In the genomic region with DNA sequence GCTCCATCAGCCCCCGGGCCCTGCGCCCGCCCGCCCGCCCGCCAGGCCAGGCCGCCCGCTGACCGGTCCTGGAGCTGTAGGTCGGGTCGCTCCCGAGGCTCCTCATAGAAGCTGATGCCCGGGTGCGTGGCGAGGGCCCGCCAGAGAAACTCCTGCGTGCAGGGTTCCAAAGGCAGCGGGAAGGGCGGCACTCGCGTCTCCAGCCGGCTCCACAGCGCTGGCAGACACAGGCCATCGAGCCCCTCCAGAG, we compare ENCODE assay signal across 8 cellular contexts. TPM values are rescaled to one million over a fixed set of nuclear protein-coding genes. Genes with fewer than 3 reads are reported as not detected.
DNase-seq lines count a peak whose midpoint lies in the region; ATAC-seq and TF ChIP-seq lines count a peak whose summit lies in the region.

No MANE protein-coding gene starts in this region.

- H3K4me3 Mint-ChIP-seq in activated CD8-positive, alpha-beta T cell treated with anti-CD3 and anti-CD28 coated beads for 36 hours = peak overlapping the region; percentile 92
- H3K4me3 Mint-ChIP-seq in stimulated activated naive CD8-positive, alpha-beta T cell treated with anti-CD3 and anti-CD28 coated beads, Interleukin-15, amount 100 ng/mL, for 72 hours = peak overlapping the region; percentile 95 to 98

- CTCF ChIA-PET in activated CD8-positive, alpha-beta T cell treated with anti-CD3 and anti-CD28 coated beads for 36 hours (lab: Charles Lee) = interaction anchor here (1.0 to 3.2 kb wide), 4 partner anchors 12 to 521 kb away, joined by 3 to 12 read pairs (median 4); no protein-coding TSS in a partner anchor

- TF ChIP-seq CTCF in activated CD8-positive, alpha-beta T cell treated with anti-CD3 and anti-CD28 coated beads for 36 hours (IDR thresholded peaks at IDR 0.05) = no peak

- ATAC-seq in GM18867 (IDR thresholded peaks at IDR 0.05; ENCODE audit: unreplicated experiment) (peak; percentile 36), HG02943 (IDR thresholded peaks at IDR 0.05; ENCODE audit: low read depth, unreplicated experiment) (peak; percentile 22)
- peak; percentile 17 for ATAC-seq in activated CD8-positive, alpha-beta T cell treated with anti-CD3 and anti-CD28 coated beads for 36 hours
- peak; percentile 56 for ATAC-seq in stimulated activated naive CD8-positive, alpha-beta T cell treated with anti-CD3 and anti-CD28 coated beads, Interleukin-15, amount 100 ng/mL, for 72 hours

- DNase-seq in activated CD8-positive, alpha-beta T cell treated with anti-CD3 and anti-CD28 coated beads for 36 hours = no peak
- no peak for DNase-seq in stimulated activated naive CD8-positive, alpha-beta T cell treated with anti-CD3 and anti-CD28 coated beads, Interleukin-15, amount 100 ng/mL, for 72 hours
- DNase-seq in OCI-M2 (lab: John Stamatoyannopoulos, UW; ENCODE audit: unreplicated experiment) (no peak), D341Med (ENCODE audit: low spot score) (no peak), activated gamma-delta T cell treated with Interleukin-2 at 50 U/mL for 16 hours (no peak)

- H3K4me3 ChIP-seq in iPS-15b (ENCODE audit: low read depth, low read length) = peak overlapping the region; percentile 90

- peak overlapping the region; percentile 47 for H3K9ac ChIP-seq in iPS-15b (ENCODE audit: low read depth, low read length)

- intact Hi-C loops in activated CD8-positive, alpha-beta T cell treated with anti-CD3 and anti-CD28 coated beads for 36 hours (cut with micrococcal nuclease) = no loop called here

- H3K4me1 ChIP-seq in iPS-15b (ENCODE audit: control insufficient read depth, insufficient read depth, low read length) = peaks cover 5% of the 10 kb centered on the region

- H3K9me3 ChIP-seq in iPS-15b (ENCODE audit: control insufficient read depth, insufficient read depth, low read length) = no peaks in the 10 kb centered on the region

- H3K4me1 Mint-ChIP-seq in activated CD8-positive, alpha-beta T cell treated with anti-CD3 and anti-CD28 coated beads for 36 hours (ENCODE audit: low read depth) = peaks cover 32% of the 10 kb centered on the region
- H3K4me1 Mint-ChIP-seq in stimulated activated naive CD8-positive, alpha-beta T cell treated with anti-CD3 and anti-CD28 coated beads, Interleukin-15, amount 100 ng/mL, for 72 hours = peaks cover 42% of the 10 kb centered on the region

- no peaks in the 10 kb centered on the region for H3K27me3 Mint-ChIP-seq in activated CD8-positive, alpha-beta T cell treated with anti-CD3 and anti-CD28 coated beads for 36 hours
- H3K27me3 Mint-ChIP-seq in stimulated activated naive CD8-positive, alpha-beta T cell treated with anti-CD3 and anti-CD28 coated beads, Interleukin-15, amount 100 ng/mL, for 72 hours = no peaks in the 10 kb centered on the region

- H3K36me3 Mint-ChIP-seq in activated CD8-positive, alpha-beta T cell treated with anti-CD3 and anti-CD28 coated beads for 36 hours (ENCODE audit: low read depth) = peaks cover 10% of the 10 kb centered on the region

- POLR2A ChIA-PET in activated CD8-positive, alpha-beta T cell treated with anti-CD3 and anti-CD28 coated beads for 36 hours (lab: Charles Lee) = interaction anchor here (0.7 to 1.6 kb wide), 2 partner anchors 142 to 145 kb away, joined by 4 read pairs; no protein-coding TSS in a partner anchor

- peak overlapping the region; percentile 93 for H3K27ac Mint-ChIP-seq in activated CD8-positive, alpha-beta T cell treated with anti-CD3 and anti-CD28 coated beads for 36 hours
- H3K27ac Mint-ChIP-seq in stimulated activated naive CD8-positive, alpha-beta T cell treated with anti-CD3 and anti-CD28 coated beads, Interleukin-15, amount 100 ng/mL, for 72 hours = peak overlapping the region; percentile 99 to 100

- H3K27me3 ChIP-seq in iPS-15b (ENCODE audit: control insufficient read depth, insufficient read depth, low read length) = no peaks in the 10 kb centered on the region

- H3K9me3 Mint-ChIP-seq in activated CD8-positive, alpha-beta T cell treated with anti-CD3 and anti-CD28 coated beads for 36 hours = no peaks in the 10 kb centered on the region
- no peaks in the 10 kb centered on the region for H3K9me3 Mint-ChIP-seq in stimulated activated naive CD8-positive, alpha-beta T cell treated with anti-CD3 and anti-CD28 coated beads, Interleukin-15, amount 100 ng/mL, for 72 hours

- H3K36me3 ChIP-seq in iPS-15b (ENCODE audit: control insufficient read depth, insufficient read depth, low read length) = peaks cover 5% of the 10 kb centered on the region

RNA-seq across cellular contexts. Expression of a gene that starts 0.2 kb away (rescaled TPM):
- 10 to 100 TPM; 55.9 to 58.6 TPM for total RNA-seq in activated CD8-positive, alpha-beta T cell treated with anti-CD3 and anti-CD28 coated beads for 36 hours

RNA-seq across cellular contexts. Expression of a gene that starts 0.4 kb away (rescaled TPM):
- 10 to 100 TPM in 1 of 2 experiments, 1 to 10 TPM in 1; 9.6 to 11.5 TPM for total RNA-seq in activated CD8-positive, alpha-beta T cell treated with anti-CD3 and anti-CD28 coated beads for 36 hours
